24 cellular contexts compared by ENCODE assay signal in genomic region chr4:15921592-15921932, GRCh38. TPM values are rescaled to one million over a fixed set of nuclear protein-coding genes. Genes with fewer than 3 reads are reported as not detected.
"Had no signal": no experiment of that assay in that cellular context is flagged by ENCODE, and none has a peak within 500 bp of the region (broad histone marks: within the 10 kb centered on the region; RNA-seq: fewer than 3 reads in every experiment).

No MANE protein-coding gene starts in this region.

- H3K36me3 ChIP-seq: ascending aorta, esophagus muscularis mucosa, lower lobe of right lung, neutrophil, spleen, upper lobe of right lung had no signal

- H3K27ac ChIP-seq: ascending aorta, esophagus muscularis mucosa, lower lobe of right lung, neutrophil, spleen, upper lobe of right lung had no signal

- H3K9me3 ChIP-seq: ascending aorta, esophagus muscularis mucosa, lower lobe of right lung, neutrophil, upper lobe of right lung had no signal

- ATAC-seq: activated CD4-positive, CD25-positive, alpha-beta regulatory T cell treated with anti-CD3 and anti-CD28 coated beads, Interleukin-2, amount 50 U/mL, for 24 hours; natural killer cell treated with Interleukin-12 subunit alpha and Interleukin-12 subunit beta and Interleukin-15 and Interleukin-18, amount 100 ng/mL, for 72 hours; stimulated activated naive B cell treated with anti-CD40 and anti-IgM and Interleukin-4, amounts not matched to agents 10 μg/mL and 1 μg/mL and 100 μg/mL, for 72 hours had no signal

- H3K27me3 ChIP-seq: ascending aorta, esophagus muscularis mucosa, upper lobe of right lung had no signal

- H3K4me3 Mint-ChIP-seq: dendritic cell treated with granulocyte-macrophage colony-stimulating factor and Interleukin-4, amounts not matched to agents 40 ng/mL and 50 ng/mL, for 4 days; mesothelial cell of epicardium; natural killer cell treated with Interleukin-12 subunit alpha and Interleukin-12 subunit beta and Interleukin-15 and Interleukin-18, amount 100 ng/mL, for 72 hours; stimulated activated naive B cell treated with anti-CD40 and anti-IgM and Interleukin-4, amounts not matched to agents 10 μg/mL and 1 μg/mL and 100 μg/mL, for 72 hours had no signal

- H3K27ac Mint-ChIP-seq: dendritic cell treated with granulocyte-macrophage colony-stimulating factor and Interleukin-4, amounts not matched to agents 40 ng/mL and 50 ng/mL, for 4 days; mesothelial cell of epicardium; natural killer cell treated with Interleukin-12 subunit alpha and Interleukin-12 subunit beta and Interleukin-15 and Interleukin-18, amount 100 ng/mL, for 72 hours; stimulated activated naive B cell treated with anti-CD40 and anti-IgM and Interleukin-4, amounts not matched to agents 10 μg/mL and 1 μg/mL and 100 μg/mL, for 72 hours had no signal

- H3K9me3 Mint-ChIP-seq: dendritic cell treated with granulocyte-macrophage colony-stimulating factor and Interleukin-4, amounts not matched to agents 40 ng/mL and 50 ng/mL, for 4 days; mesothelial cell of epicardium; natural killer cell treated with Interleukin-12 subunit alpha and Interleukin-12 subunit beta and Interleukin-15 and Interleukin-18, amount 100 ng/mL, for 72 hours; stimulated activated naive B cell treated with anti-CD40 and anti-IgM and Interleukin-4, amounts not matched to agents 10 μg/mL and 1 μg/mL and 100 μg/mL, for 72 hours had no signal

- H3K4me3 ChIP-seq: ascending aorta, esophagus muscularis mucosa, lower lobe of right lung, spleen, upper lobe of right lung had no signal

- H3K4me1 Mint-ChIP-seq: stimulated activated naive B cell treated with anti-CD40 and anti-IgM and Interleukin-4, amounts not matched to agents 10 μg/mL and 1 μg/mL and 100 μg/mL, for 72 hours had no signal

- H3K4me1 ChIP-seq: lower lobe of right lung, spleen, upper lobe of right lung had no signal

- DNase-seq: activated CD4-positive, alpha-beta T cell treated with anti-CD3 and anti-CD28 coated beads, Interleukin-2, amount 50 U/mL, for 1 hour; activated CD8-positive, alpha-beta memory T cell treated with anti-CD3 and anti-CD28 coated beads, Interleukin-2, amount 50 U/mL, for 4 hours; activated effector memory CD4-positive, alpha-beta T cell treated with anti-CD3 and anti-CD28 coated beads, Interleukin-2, amount 50 U/mL, for 16 hours; activated naive CD4-positive, alpha-beta T cell treated with anti-CD3 and anti-CD28 coated beads, Interleukin-2, amount 50 U/mL, for 16 hours; effector CD8-positive, alpha-beta T cell; glutamatergic neuron; hippocampal formation; retina; spleen; stimulated activated CD4-positive, alpha-beta T cell treated with anti-CD3 and anti-CD28 coated beads, Interleukin-4, amount 100 ng/mL, for 4 hours; stimulated activated naive B cell treated with anti-CD40 and anti-IgM and Interleukin-4, amounts not matched to agents 10 μg/mL and 1 μg/mL and 100 μg/mL, for 72 hours had no signal

- H3K36me3 Mint-ChIP-seq: mesothelial cell of epicardium; natural killer cell treated with Interleukin-12 subunit alpha and Interleukin-12 subunit beta and Interleukin-15 and Interleukin-18, amount 100 ng/mL, for 72 hours; stimulated activated naive B cell treated with anti-CD40 and anti-IgM and Interleukin-4, amounts not matched to agents 10 μg/mL and 1 μg/mL and 100 μg/mL, for 72 hours had no signal

RNA-seq across cellular contexts. Expression of gene FGFBP1, which starts 17.0 kb away (rescaled TPM):
- total RNA-seq: ascending aorta; cerebellum; fibroblast of villous mesenchyme; natural killer cell treated with Interleukin-12 subunit alpha and Interleukin-12 subunit beta and Interleukin-15 and Interleukin-18, amount 100 ng/mL, for 72 hours; spleen; T-helper 1 cell treated with Interleukin-12 subunit alpha and Interleukin-12 subunit beta and Interleukin-4 antibody, amounts not matched to agents 30 ng/mL and 1 ng/mL, for 36 hours had no signal

RNA-seq across cellular contexts. Expression of gene FGFBP2, which starts 41.4 kb away (rescaled TPM):
- total RNA-seq: ascending aorta, bronchial epithelial cell, cerebellum, fibroblast of villous mesenchyme, mesothelial cell of epicardium had no signal
